In the genomic region with DNA sequence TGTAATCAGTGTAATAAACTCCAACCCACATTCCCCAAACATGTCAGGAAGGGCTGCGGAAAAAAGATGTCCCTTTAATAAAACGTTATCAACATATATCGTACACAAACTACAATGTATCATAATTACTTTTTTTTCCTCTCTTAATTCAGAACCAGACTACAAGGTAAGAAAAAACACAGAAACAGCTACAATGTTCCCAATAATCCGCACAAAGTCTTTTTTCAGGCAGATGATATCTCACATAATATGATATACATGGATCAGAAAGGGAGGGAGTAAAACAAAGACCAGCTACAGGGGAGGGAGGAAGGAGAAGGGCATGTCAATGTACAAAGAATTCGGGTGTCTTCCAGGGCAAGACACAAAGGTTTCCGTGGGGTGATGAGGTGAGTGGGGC, we compare ENCODE assay signal across 27 cellular contexts. TPM values are rescaled to one million over a fixed set of nuclear protein-coding genes. Genes with fewer than 3 reads are reported as not detected.
A peak's percentile ranks its signal among the peaks of the same experiment; 100 is the strongest.
DNase-seq lines count a peak whose midpoint lies in the region; ATAC-seq, FAIRE-seq and TF ChIP-seq lines count a peak whose summit lies in the region.
"Had no signal": no experiment of that assay in that cellular context is flagged by ENCODE, and none has a peak within 500 bp of the region (broad histone marks: within the 10 kb centered on the region; RNA-seq: fewer than 3 reads in every experiment).

No MANE protein-coding gene starts in this region.

- in situ Hi-C loops in K562 (cut with MboI) = no loop called here

- H3K36me3 ChIP-seq in cardiac muscle cell (peaks cover 14% of the 10 kb centered on the region), K562 (ENCODE audit: control insufficient read depth, insufficient read depth, low read length) (peaks cover 54% of the 10 kb centered on the region)
- H3K36me3 ChIP-seq: colonic mucosa had no signal

- DNase-seq in cardiac muscle cell (ENCODE audit: low read depth in 1 of 2, low spot score in 1 of 2) = no peak
- DNase-seq in Right ventricle myocardium superior = no peak
- DNase-seq in K562 (ENCODE audit: extremely low read depth in 1 of 4, low spot score in 3 of 4) = no peak
- no peak for DNase-seq in natural killer cell treated with Interleukin-12 subunit alpha and Interleukin-12 subunit beta and Interleukin-15 and Interleukin-18, amount 100 ng/mL, for 72 hours (ENCODE audit: low spot score)
- no peak for DNase-seq in frontal cortex (ENCODE audit: low spot score in 2 of 2)
- no peak for DNase-seq in DMS53 (lab: John Stamatoyannopoulos, UW)
- DNase-seq: activated CD4-positive, alpha-beta T cell treated with anti-CD3 and anti-CD28 coated beads for 48 hours; activated effector memory CD4-positive, alpha-beta T cell treated with Interleukin-2 at 50 U/mL for 16 hours; brain microvascular endothelial cell; colonic mucosa; DMS 273 treated with DMSO at 0.1 percent for 48 hours; effector memory CD4-positive, alpha-beta T cell; foreskin melanocyte; mammary epithelial cell; MM.1S; NCI-H2029 treated with DMSO at 0.1 percent for 48 hours; NCI-H526; SHP77 treated with DMSO at 0.1 percent for 48 hours; stimulated activated CD4-positive, alpha-beta T cell treated with anti-CD3 and anti-CD28 coated beads, Interleukin-15, amount 100 ng/mL, for 24 hours; stimulated activated naive CD4-positive, alpha-beta T cell had no signal

- no peak overlapping the region for H2AFZ ChIP-seq in K562 (ENCODE audit: low read depth, low read length)

- no peak overlapping the region for H3K9ac ChIP-seq in K562 (ENCODE audit: insufficient read depth in 1 of 2, low read depth in 2 of 2, low read length in 2 of 2)
- H3K9ac ChIP-seq: KMS-11 had no signal

- H3K9me1 ChIP-seq in K562 (ENCODE audit: control insufficient read depth, insufficient read depth, low read length) = peaks cover 3% of the 10 kb centered on the region

- intact Hi-C loops in Right ventricle myocardium superior (cut with DNase I) = no loop called here
- intact Hi-C loops in K562 (cut with micrococcal nuclease) = no loop called here

- no peak overlapping the region for H3K4me2 ChIP-seq in K562 (ENCODE audit: insufficient read depth, low read length)
- H3K4me2 ChIP-seq: KMS-11 had no signal

- H3K4me1 ChIP-seq in cardiac muscle cell (ENCODE audit: low read depth) (no peaks in the 10 kb centered on the region), K562 (replicated peaks in 1 of 2; ENCODE audit: control insufficient read depth in 2 of 2, insufficient read depth in 2 of 2, low read length in 2 of 2) (peaks cover 15 to 44% of the 10 kb centered on the region in 2 experiments)
- H3K4me1 ChIP-seq: colonic mucosa had no signal

- no peak for ATAC-seq in Right ventricle myocardium superior (ENCODE audit: poor library complexity)
- no peak for ATAC-seq in K562
- no peak for ATAC-seq in natural killer cell treated with Interleukin-12 subunit alpha and Interleukin-12 subunit beta and Interleukin-15 and Interleukin-18, amount 100 ng/mL, for 72 hours
- no peak for ATAC-seq in HG02763 (IDR thresholded peaks at IDR 0.05; ENCODE audit: unreplicated experiment)
- ATAC-seq: Panc1 had no signal

- H3K4me1 Mint-ChIP-seq in natural killer cell treated with Interleukin-12 subunit alpha and Interleukin-12 subunit beta and Interleukin-15 and Interleukin-18, amount 100 ng/mL, for 72 hours (ENCODE audit: low read depth in 2 of 2) = peaks cover 11 to 30% of the 10 kb centered on the region in 2 donors

- TF ChIP-seq POLR2A in K562 (conservative IDR thresholded peaks at IDR 0.05) = no peak; the same call in 1 of the 2 replicates

- CTCF ChIA-PET in K562 (lab: Yijun Ruan, JAX; ENCODE audit: low intra/inter-chr PET ratio) = no interaction called here

- no peaks in the 10 kb centered on the region for H3K36me3 Mint-ChIP-seq in natural killer cell treated with Interleukin-12 subunit alpha and Interleukin-12 subunit beta and Interleukin-15 and Interleukin-18, amount 100 ng/mL, for 72 hours

- no TSS peak for BruUV-seq in K562 (replicated peaks; lab: Mats Ljungman, UMichigan)

- H3K4me3 ChIP-seq in cardiac muscle cell (no peak overlapping the region), K562 (no peak overlapping the region)
- H3K4me3 ChIP-seq: colonic mucosa, esophagus muscularis mucosa, suprapubic skin had no signal

- TF ChIP-seq RAD21 in K562 (CRISPR knock-in tag; conservative IDR thresholded peaks at IDR 0.05 in 1 of 2, IDR thresholded peaks at IDR 0.05 in 1 of 2) = no peak

- no peak for FAIRE-seq in K562 (lab: Jason Lieb, UNC)
- FAIRE-seq in frontal cortex (lab: Jason Lieb, UNC) = no peak
- FAIRE-seq: GM12892 had no signal

- H3K27ac ChIP-seq in cardiac muscle cell (peak overlapping the region; percentile 25), K562 (ENCODE audit: extremely low read depth, low read depth, low read length) (no peak overlapping the region)
- H3K27ac ChIP-seq: brain microvascular endothelial cell, colonic mucosa, esophagus muscularis mucosa, KMS-11, suprapubic skin had no signal

- H3K27me3 ChIP-seq in cardiac muscle cell = no peaks in the 10 kb centered on the region
- H3K27me3 ChIP-seq in K562 (ENCODE audit: control insufficient read depth in 2 of 2, insufficient read depth in 2 of 2, low read length in 2 of 2) = no peaks in the 10 kb centered on the region
- H3K27me3 ChIP-seq: brain microvascular endothelial cell, colonic mucosa, esophagus muscularis mucosa, suprapubic skin had no signal

- H3K9me3 ChIP-seq in cardiac muscle cell (ENCODE audit: low read depth) (no peaks in the 10 kb centered on the region), K562 (replicated peaks; ENCODE audit: control insufficient read depth, insufficient read depth, low read depth, low read length) (no peaks in the 10 kb centered on the region)
- H3K9me3 ChIP-seq: colonic mucosa, esophagus muscularis mucosa, suprapubic skin had no signal

- no peak for TF ChIP-seq CTCF in cardiac muscle cell (IDR thresholded peaks at IDR 0.05; ENCODE audit: low read depth, low read length)
- no peak for TF ChIP-seq CTCF in K562 (IDR thresholded peaks at IDR 0.05 in 2 of 3, conservative IDR thresholded peaks at IDR 0.05 in 1 of 3; ENCODE audit: insufficient read depth in 2 of 3, low read depth in 1 of 3, low read length in 3 of 3)

- no peaks in the 10 kb centered on the region for H3K27me3 Mint-ChIP-seq in natural killer cell treated with Interleukin-12 subunit alpha and Interleukin-12 subunit beta and Interleukin-15 and Interleukin-18, amount 100 ng/mL, for 72 hours

- peaks cover 14% of the 10 kb centered on the region for H4K20me1 ChIP-seq in K562 (replicated peaks; ENCODE audit: control insufficient read depth, insufficient read depth, low read length)

- no peaks in the 10 kb centered on the region for H3K79me2 ChIP-seq in K562 (ENCODE audit: control insufficient read depth, insufficient read depth, low read length)

- no peak overlapping the region for H3K4me3 Mint-ChIP-seq in natural killer cell treated with Interleukin-12 subunit alpha and Interleukin-12 subunit beta and Interleukin-15 and Interleukin-18, amount 100 ng/mL, for 72 hours
- H3K4me3 Mint-ChIP-seq: CD14-positive monocyte had no signal

- no peaks in the 10 kb centered on the region for H3K9me3 Mint-ChIP-seq in natural killer cell treated with Interleukin-12 subunit alpha and Interleukin-12 subunit beta and Interleukin-15 and Interleukin-18, amount 100 ng/mL, for 72 hours
- H3K9me3 Mint-ChIP-seq: CD14-positive monocyte had no signal

- POLR2A ChIA-PET in K562 (lab: Yijun Ruan, JAX) = no interaction called here

- 82% methylated on average over 6 of the region's 6 CpGs for WGBS in K562 (ENCODE audit: insufficient coverage, low coverage, missing lambda C conversion rate)

- peak overlapping the region; percentile 2 to 63 for H3K27ac Mint-ChIP-seq in natural killer cell treated with Interleukin-12 subunit alpha and Interleukin-12 subunit beta and Interleukin-15 and Interleukin-18, amount 100 ng/mL, for 72 hours

- TF ChIP-seq EP300 in K562 (IDR thresholded peaks at IDR 0.05; ENCODE audit: low read length) = no peak

RNA-seq across cellular contexts. Expression of a gene that starts 25.4 kb away (rescaled TPM):
- 93.7 and 94.3 TPM in 2 replicates for total RNA-seq in cardiac muscle cell
- polyA plus RNA-seq in cardiac muscle cell = 95.7 and 97.9 TPM in 2 replicates
- total RNA-seq in Right ventricle myocardium superior = 78.6 TPM
- 14.4 and 25.2 TPM in 2 replicates for total RNA-seq in K562 (2011; cell fraction: chromatin; rRNA removed; ENCODE audit: low replicate concordance)
- total RNA-seq in K562 (2011; cell fraction: nucleolus; rRNA removed) = 24.8 and 26.6 TPM in 2 replicates
- total RNA-seq in K562 (2011; cell fraction: nucleoplasm; rRNA removed) = 26.0 and 33.7 TPM in 2 replicates
- 193 and 248 TPM in 2 replicates for total RNA-seq in K562 (2014; rRNA removed)
- total RNA-seq in K562 (2014; rRNA removed; fragmentation: Illumina TruSeq; extraction: Trizol) = 152 TPM in 2 replicates
- 175 and 180 TPM in 2 replicates for total RNA-seq in K562 (2015; rRNA removed; fragmentation: Illumina TruSeq; extraction: Trizol)
- 226 and 236 TPM in 2 replicates for total RNA-seq in K562 (2021)
- polyA plus RNA-seq in K562 (2011; rRNA removed) = 66.9 and 72.9 TPM in 2 replicates
- 93.0 and 93.1 TPM in 2 replicates for polyA plus RNA-seq in K562 (2011; cell fraction: cytosol; rRNA removed)
- 36.4 and 42.0 TPM in 2 replicates for polyA plus RNA-seq in K562 (2011; cell fraction: nucleus; rRNA removed)
- polyA plus RNA-seq in K562 (2012) = 179 and 203 TPM in 2 replicates
- 244 and 303 TPM in 2 replicates for polyA plus RNA-seq in K562 (2014; fragmentation: Illumina TruSeq; extraction: Trizol)
- 10 to 100 TPM; 52.2 to 79.7 TPM for polyA plus RNA-seq in K562 (2014; fragmentation: Nextera tagmentation; extraction: Ambion mirVana)
- 202 and 235 TPM in 2 replicates for polyA plus RNA-seq in K562 (2014; rRNA removed)
- 31.8 and 36.8 TPM in 2 replicates for polyA minus RNA-seq in K562 (2011; rRNA and poly(A)+ RNA removed)
- polyA minus RNA-seq in K562 (2011; cell fraction: cytosol; rRNA and poly(A)+ RNA removed) = 32.4 and 42.5 TPM in 2 replicates
- polyA minus RNA-seq in K562 (2011; cell fraction: nucleus; rRNA and poly(A)+ RNA removed) = 12.3 and 19.7 TPM in 2 replicates
- 100 to 1,000 TPM; 109 to 158 TPM for total RNA-seq in natural killer cell treated with Interleukin-12 subunit alpha and Interleukin-12 subunit beta and Interleukin-15 and Interleukin-18, amount 100 ng/mL, for 72 hours
- total RNA-seq in frontal cortex = 29.3 TPM

RNA-seq across cellular contexts. Expression of a gene that starts 25.5 kb away (rescaled TPM):
- total RNA-seq in cardiac muscle cell = 5.0 and 6.4 TPM in 2 replicates
- 6.7 and 9.1 TPM in 2 replicates for polyA plus RNA-seq in cardiac muscle cell
- total RNA-seq in Right ventricle myocardium superior = 4.8 TPM
- 21.5 and 31.8 TPM in 2 replicates for total RNA-seq in K562 (2011; cell fraction: chromatin; rRNA removed; ENCODE audit: low replicate concordance)
- 25.8 and 27.7 TPM in 2 replicates for total RNA-seq in K562 (2011; cell fraction: nucleolus; rRNA removed)
- total RNA-seq in K562 (2011; cell fraction: nucleoplasm; rRNA removed) = 22.4 and 29.6 TPM in 2 replicates
- 7.9 and 9.6 TPM in 2 replicates for total RNA-seq in K562 (2014; rRNA removed)
- total RNA-seq in K562 (2014; rRNA removed; fragmentation: Illumina TruSeq; extraction: Trizol) = 8.3 and 11.2 TPM in 2 replicates
- 10.5 and 12.7 TPM in 2 replicates for total RNA-seq in K562 (2015; rRNA removed; fragmentation: Illumina TruSeq; extraction: Trizol)
- total RNA-seq in K562 (2021) = 15.2 and 16.9 TPM in 2 replicates
- polyA plus RNA-seq in K562 (2011; rRNA removed) = 11.3 and 12.3 TPM in 2 replicates
- polyA plus RNA-seq in K562 (2011; cell fraction: cytosol; rRNA removed) = 15.1 and 18.6 TPM in 2 replicates
- 11.4 and 21.0 TPM in 2 replicates for polyA plus RNA-seq in K562 (2011; cell fraction: nucleus; rRNA removed)
- polyA plus RNA-seq in K562 (2012) = 9.8 and 11.3 TPM in 2 replicates
- 14.7 and 18.0 TPM in 2 replicates for polyA plus RNA-seq in K562 (2014; fragmentation: Illumina TruSeq; extraction: Trizol)
- polyA plus RNA-seq in K562 (2014; fragmentation: Nextera tagmentation; extraction: Ambion mirVana) = 1 to 10 TPM; 8.8 to 8.9 TPM
- 9.4 and 13.3 TPM in 2 replicates for polyA plus RNA-seq in K562 (2014; rRNA removed)
- 8.3 and 14.1 TPM in 2 replicates for polyA minus RNA-seq in K562 (2011; rRNA and poly(A)+ RNA removed)
- 6.2 and 7.9 TPM in 2 replicates for polyA minus RNA-seq in K562 (2011; cell fraction: cytosol; rRNA and poly(A)+ RNA removed)
- 8.2 and 11.0 TPM in 2 replicates for polyA minus RNA-seq in K562 (2011; cell fraction: nucleus; rRNA and poly(A)+ RNA removed)
- total RNA-seq in natural killer cell treated with Interleukin-12 subunit alpha and Interleukin-12 subunit beta and Interleukin-15 and Interleukin-18, amount 100 ng/mL, for 72 hours = 10 to 100 TPM in 1 of 2 donors, 1 to 10 TPM in 1; 7.1 to 12.0 TPM
- total RNA-seq in frontal cortex = 4.5 TPM
